In the genomic region with DNA sequence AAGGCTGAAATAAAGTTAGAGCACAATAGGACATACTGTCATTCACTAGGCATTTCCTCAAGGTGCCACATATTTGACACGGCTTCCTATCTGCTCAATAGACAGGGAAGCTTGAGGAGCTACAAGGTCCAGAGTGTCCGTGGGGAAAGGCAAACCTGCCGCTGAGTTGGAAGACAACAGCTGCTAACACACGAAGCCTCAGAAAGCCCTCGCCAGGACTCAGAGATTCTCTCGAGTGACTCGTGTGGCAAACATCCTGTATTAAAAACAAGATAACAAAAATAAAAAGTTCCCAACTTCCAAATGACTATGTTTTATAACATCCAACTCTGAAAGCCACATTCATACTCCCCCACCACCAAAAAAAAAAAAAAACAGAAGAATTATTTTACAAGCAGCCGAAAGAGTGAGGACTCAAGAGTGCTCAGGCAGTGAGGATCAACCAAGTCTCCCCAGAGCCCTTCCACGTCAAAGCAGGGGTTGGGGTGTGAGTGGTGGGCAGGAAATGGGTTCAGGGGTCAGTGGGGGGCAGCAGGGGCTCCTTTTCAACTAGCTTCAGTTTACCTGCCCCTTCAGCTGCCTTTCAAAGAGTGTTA, we compare ENCODE assay signal across 8 cellular contexts.
DNase-seq lines count a peak whose midpoint lies in the region; ATAC-seq and TF ChIP-seq lines count a peak whose summit lies in the region.

No MANE protein-coding gene starts in this region.

- no peak overlapping the region for H3K4me3 ChIP-seq in choroid plexus epithelial cell (ENCODE audit: low read depth, low read length)

- no TSS peak for BruUV-seq in Calu3 (replicated peaks; lab: Mats Ljungman, UMichigan)

- peaks cover 2% of the 10 kb centered on the region for H3K9me3 Mint-ChIP-seq in Calu3 (ENCODE audit: low read depth, unreplicated experiment)
- no peaks in the 10 kb centered on the region for H3K9me3 Mint-ChIP-seq in nephron progenitor cell

- no peak for TF ChIP-seq CTCF in Calu3 (IDR thresholded peaks at IDR 0.05; ENCODE audit: unreplicated experiment)
- no peak for TF ChIP-seq CTCF in choroid plexus epithelial cell (conservative IDR thresholded peaks at IDR 0.05; ENCODE audit: low read depth, low read length)
- TF ChIP-seq CTCF in nephron progenitor cell (IDR thresholded peaks at IDR 0.05) = no peak

- no peaks in the 10 kb centered on the region for H3K27me3 Mint-ChIP-seq in Calu3 (ENCODE audit: unreplicated experiment)
- no peaks in the 10 kb centered on the region for H3K27me3 Mint-ChIP-seq in nephron progenitor cell (ENCODE audit: low read depth, poor library complexity)

- ATAC-seq in GM21390 (IDR thresholded peaks at IDR 0.05; ENCODE audit: unreplicated experiment) (no peak), HG03196 (IDR thresholded peaks at IDR 0.05; ENCODE audit: unreplicated experiment) (no peak)

- H3K4me1 Mint-ChIP-seq in Calu3 (ENCODE audit: low read depth, unreplicated experiment) (peaks cover 68% of the 10 kb centered on the region), nephron progenitor cell (peaks cover 26% of the 10 kb centered on the region)

- CTCF ChIA-PET in Calu3 (lab: Charles Lee) = interaction anchor here (0.6 to 2.3 kb wide), 4 partner anchors 24 to 570 kb away, joined by 3 to 14 read pairs (median 4); a partner anchor contains a TSS

- H3K36me3 Mint-ChIP-seq in Calu3 (ENCODE audit: insufficient read depth, unreplicated experiment) (peaks cover 61% of the 10 kb centered on the region), nephron progenitor cell (ENCODE audit: low read depth) (peaks cover 60% of the 10 kb centered on the region)

- H3K4me3 Mint-ChIP-seq in Calu3 (ENCODE audit: low read depth, unreplicated experiment) = no peak overlapping the region
- H3K4me3 Mint-ChIP-seq in nephron progenitor cell = no peak overlapping the region

- DNase-seq in Calu3 = no peak
- peak; percentile 55 for DNase-seq in NAMALWA (ENCODE audit: low spot score)
- DNase-seq in choroid plexus epithelial cell (ENCODE audit: low read depth) = peak; percentile 70
- no peak for DNase-seq in nephron progenitor cell
- DNase-seq in stimulated activated CD4-positive, alpha-beta T cell treated with anti-CD3 and anti-CD28 coated beads, Interleukin-2, amount 100 ng/mL, for 48 hours = no peak
- no peak for DNase-seq in GF-D8 (lab: John Stamatoyannopoulos, UW)

- H3K27ac Mint-ChIP-seq in Calu3 (ENCODE audit: unreplicated experiment) = peak overlapping the region; percentile 90
- H3K27ac Mint-ChIP-seq in nephron progenitor cell = peak overlapping the region; percentile 91

- intact Hi-C loops in Calu3 (cut with micrococcal nuclease; ENCODE audit: unreplicated experiment) = no loop called here

Comparison
In these comparisons a context has a peak if more than half of its experiments do, and no peak if none do; other contexts are left out.
1. DNase-seq: peak in NAMALWA (single experiment) and choroid plexus epithelial cell (single experiment); none in Calu3 (single experiment), nephron progenitor cell (single experiment), stimulated activated CD4-positive, alpha-beta T cell treated with anti-CD3 and anti-CD28 coated beads, Interleukin-2, amount 100 ng/mL, for 48 hours (0 of 2) and GF-D8 (single experiment).